Comparison of ENCODE assay signal across 19 cellular contexts in genomic region chr9:134777153-134777552, GRCh38.
"Had no signal": no experiment of that assay in that cellular context is flagged by ENCODE, and none has a peak within 500 bp of the region (broad histone marks: within the 10 kb centered on the region; RNA-seq: fewer than 3 reads in every experiment).

No MANE protein-coding gene starts in this region.

- H3K36me3 ChIP-seq: ovary, right atrium auricular region, thyroid gland, uterus had no signal

- H3K27ac ChIP-seq: foreskin keratinocyte, heart left ventricle, ovary, right atrium auricular region, suprapubic skin, thyroid gland, upper lobe of left lung, uterus had no signal

- H3K4me1 ChIP-seq: foreskin keratinocyte had no signal

- H3K9me3 ChIP-seq: heart left ventricle, ovary, right atrium auricular region, suprapubic skin, thyroid gland, upper lobe of left lung, uterus had no signal

- H3K27me3 ChIP-seq: heart left ventricle, ovary, right atrium auricular region, thyroid gland, upper lobe of left lung, uterus had no signal

- H3K4me3 ChIP-seq: heart left ventricle, lung, ovary, right atrium auricular region, suprapubic skin, thyroid gland, upper lobe of left lung, uterus had no signal

- DNase-seq: cortex of kidney; effector memory CD8-positive, alpha-beta T cell; foreskin keratinocyte; heart left ventricle; hippocampal formation; left colon; left ventricle myocardium superior; mesendoderm; naive B cell; ovary; small intestine; stimulated activated CD4-positive, alpha-beta T cell treated with anti-CD3 and anti-CD28 coated beads, Interleukin-2, amount 100 ng/mL, for 48 hours; stimulated activated naive CD4-positive, alpha-beta T cell treated with Interleukin-2 at 50 U/mL for 16 hours; thyroid gland; upper lobe of left lung; uterus had no signal

- ATAC-seq: effector memory CD8-positive, alpha-beta T cell; foreskin keratinocyte; heart left ventricle; left colon; left ventricle myocardium superior had no signal
